2 cellular contexts compared by ENCODE assay signal in genomic region chr18:55252053-55252675, GRCh38.
TF ChIP-seq lines count a peak whose summit lies in the region.

No MANE protein-coding gene starts in this region.

TF ChIP-seq in HEK293, 187 proteins besides CTCF, POLR2A, EP300 and RAD21 (continued from another document):
- TF ChIP-seq, protein P1, sequence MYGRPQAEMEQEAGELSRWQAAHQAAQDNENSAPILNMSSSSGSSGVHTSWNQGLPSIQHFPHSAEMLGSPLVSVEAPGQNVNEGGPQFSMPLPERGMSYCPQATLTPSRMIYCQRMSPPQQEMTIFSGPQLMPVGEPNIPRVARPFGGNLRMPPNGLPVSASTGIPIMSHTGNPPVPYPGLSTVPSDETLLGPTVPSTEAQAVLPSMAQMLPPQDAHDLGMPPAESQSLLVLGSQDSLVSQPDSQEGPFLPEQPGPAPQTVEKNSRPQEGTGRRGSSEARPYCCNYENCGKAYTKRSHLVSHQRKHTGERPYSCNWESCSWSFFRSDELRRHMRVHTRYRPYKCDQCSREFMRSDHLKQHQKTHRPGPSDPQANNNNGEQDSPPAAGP (tag by site-specific recombination; IDR thresholded peaks at IDR 0.05): no peak
- TF ChIP-seq ZNF580 (tag by site-specific recombination; IDR thresholded peaks at IDR 0.05) (no peak), ZNF692 (tag by site-specific recombination; IDR thresholded peaks at IDR 0.05) (no peak), ZNF660 (tag by site-specific recombination; IDR thresholded peaks at IDR 0.05) (no peak), ZNF26 (tag by site-specific recombination; IDR thresholded peaks at IDR 0.05) (no peak), ZNF132 (tag by site-specific recombination; IDR thresholded peaks at IDR 0.05; ENCODE audit: borderline replicate concordance) (no peak)
- TF ChIP-seq, protein P2, sequence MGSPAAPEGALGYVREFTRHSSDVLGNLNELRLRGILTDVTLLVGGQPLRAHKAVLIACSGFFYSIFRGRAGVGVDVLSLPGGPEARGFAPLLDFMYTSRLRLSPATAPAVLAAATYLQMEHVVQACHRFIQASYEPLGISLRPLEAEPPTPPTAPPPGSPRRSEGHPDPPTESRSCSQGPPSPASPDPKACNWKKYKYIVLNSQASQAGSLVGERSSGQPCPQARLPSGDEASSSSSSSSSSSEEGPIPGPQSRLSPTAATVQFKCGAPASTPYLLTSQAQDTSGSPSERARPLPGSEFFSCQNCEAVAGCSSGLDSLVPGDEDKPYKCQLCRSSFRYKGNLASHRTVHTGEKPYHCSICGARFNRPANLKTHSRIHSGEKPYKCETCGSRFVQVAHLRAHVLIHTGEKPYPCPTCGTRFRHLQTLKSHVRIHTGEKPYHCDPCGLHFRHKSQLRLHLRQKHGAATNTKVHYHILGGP (tag by site-specific recombination; IDR thresholded peaks at IDR 0.05): no peak
TF ChIP-seq in HEK293: peak in this region for 0.

TF ChIP-seq in WTC11, 78 proteins besides CTCF, POLR2A, EP300 and RAD21 (continued from another document):
- TF ChIP-seq, protein P3, sequence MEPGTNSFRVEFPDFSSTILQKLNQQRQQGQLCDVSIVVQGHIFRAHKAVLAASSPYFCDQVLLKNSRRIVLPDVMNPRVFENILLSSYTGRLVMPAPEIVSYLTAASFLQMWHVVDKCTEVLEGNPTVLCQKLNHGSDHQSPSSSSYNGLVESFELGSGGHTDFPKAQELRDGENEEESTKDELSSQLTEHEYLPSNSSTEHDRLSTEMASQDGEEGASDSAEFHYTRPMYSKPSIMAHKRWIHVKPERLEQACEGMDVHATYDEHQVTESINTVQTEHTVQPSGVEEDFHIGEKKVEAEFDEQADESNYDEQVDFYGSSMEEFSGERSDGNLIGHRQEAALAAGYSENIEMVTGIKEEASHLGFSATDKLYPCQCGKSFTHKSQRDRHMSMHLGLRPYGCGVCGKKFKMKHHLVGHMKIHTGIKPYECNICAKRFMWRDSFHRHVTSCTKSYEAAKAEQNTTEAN (CRISPR knock-in tag; IDR thresholded peaks at IDR 0.05): no peak
- TF ChIP-seq ATF1 (CRISPR knock-in tag; IDR thresholded peaks at IDR 0.05) (no peak), SP1 (CRISPR knock-in tag; conservative IDR thresholded peaks at IDR 0.05) (no peak), ELF4 (CRISPR knock-in tag; IDR thresholded peaks at IDR 0.05; ENCODE audit: low read depth) (no peak), RORB (CRISPR knock-in tag; IDR thresholded peaks at IDR 0.05) (no peak)
- TF ChIP-seq, protein P4, sequence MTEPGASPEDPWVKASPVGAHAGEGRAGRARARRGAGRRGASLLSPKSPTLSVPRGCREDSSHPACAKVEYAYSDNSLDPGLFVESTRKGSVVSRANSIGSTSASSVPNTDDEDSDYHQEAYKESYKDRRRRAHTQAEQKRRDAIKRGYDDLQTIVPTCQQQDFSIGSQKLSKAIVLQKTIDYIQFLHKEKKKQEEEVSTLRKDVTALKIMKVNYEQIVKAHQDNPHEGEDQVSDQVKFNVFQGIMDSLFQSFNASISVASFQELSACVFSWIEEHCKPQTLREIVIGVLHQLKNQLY (CRISPR knock-in tag; IDR thresholded peaks at IDR 0.05): no peak
TF ChIP-seq in WTC11: peak in this region for 0.
